ENCODE assay signal across 29 cellular contexts in the genomic region with DNA sequence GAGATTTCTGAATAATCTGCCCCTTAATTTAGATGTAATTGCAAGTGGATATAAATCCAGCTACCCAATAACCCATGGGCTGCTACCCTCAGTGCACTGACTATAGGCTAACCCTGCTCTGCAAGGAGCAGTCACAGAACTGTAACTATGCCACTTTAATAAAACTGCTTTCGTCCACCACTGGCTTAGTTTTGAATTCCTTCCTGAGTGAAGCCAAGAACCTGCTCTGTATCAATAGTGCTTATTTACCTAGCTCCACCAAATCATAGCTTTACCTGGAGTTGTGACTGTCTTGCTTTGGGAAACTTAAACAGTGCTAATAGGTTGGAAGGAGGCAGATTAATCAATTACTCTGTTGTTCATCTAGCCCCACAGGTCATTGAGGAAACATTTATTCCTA.
"Had no signal": no experiment of that assay in that cellular context is flagged by ENCODE, and none has a peak within 500 bp of the region (broad histone marks: within the 10 kb centered on the region; RNA-seq: fewer than 3 reads in every experiment).

No MANE protein-coding gene starts in this region.

- H3K27me3 ChIP-seq: MG63, SJCRH30 had no signal

- H3K4me3 ChIP-seq: K562, MG63, PC-9, SJCRH30, SK-N-MC had no signal

- DNase-seq: Kasumi-1, KG1, MG63, NCI-H1048, NCI-H1092 treated with DMSO at 0.1 percent for 48 hours, NCI-H1417, NCI-H1436, NCI-H146, NCI-H1694, NCI-H187, NCI-H1930, NCI-H2029 treated with DMSO at 0.1 percent for 48 hours, NCI-H2081 treated with DMSO at 0.1 percent for 48 hours, NCI-H2107, NCI-H2171, NCI-H2227 treated with DMSO at 0.1 percent for 48 hours, NCI-H345, NCI-H446, NCI-H510A treated with DMSO at 0.1 percent for 48 hours, NCI-H524 treated with DMSO at 0.1 percent for 48 hours, NCI-H526 treated with DMSO at 0.1 percent for 48 hours, NCI-H774, PC-9, SHP77, SIG-M5, SJCRH30 had no signal

- H3K4me1 ChIP-seq: SJCRH30 had no signal

- H3K9me3 ChIP-seq: MG63, SJCRH30 had no signal

- H3K27ac ChIP-seq: PC-9, RWPE1, SJCRH30, SK-N-MC had no signal

- H3K36me3 ChIP-seq: MG63, SJCRH30 had no signal
